ENCODE assay signal across 14 cellular contexts in the genomic region with DNA sequence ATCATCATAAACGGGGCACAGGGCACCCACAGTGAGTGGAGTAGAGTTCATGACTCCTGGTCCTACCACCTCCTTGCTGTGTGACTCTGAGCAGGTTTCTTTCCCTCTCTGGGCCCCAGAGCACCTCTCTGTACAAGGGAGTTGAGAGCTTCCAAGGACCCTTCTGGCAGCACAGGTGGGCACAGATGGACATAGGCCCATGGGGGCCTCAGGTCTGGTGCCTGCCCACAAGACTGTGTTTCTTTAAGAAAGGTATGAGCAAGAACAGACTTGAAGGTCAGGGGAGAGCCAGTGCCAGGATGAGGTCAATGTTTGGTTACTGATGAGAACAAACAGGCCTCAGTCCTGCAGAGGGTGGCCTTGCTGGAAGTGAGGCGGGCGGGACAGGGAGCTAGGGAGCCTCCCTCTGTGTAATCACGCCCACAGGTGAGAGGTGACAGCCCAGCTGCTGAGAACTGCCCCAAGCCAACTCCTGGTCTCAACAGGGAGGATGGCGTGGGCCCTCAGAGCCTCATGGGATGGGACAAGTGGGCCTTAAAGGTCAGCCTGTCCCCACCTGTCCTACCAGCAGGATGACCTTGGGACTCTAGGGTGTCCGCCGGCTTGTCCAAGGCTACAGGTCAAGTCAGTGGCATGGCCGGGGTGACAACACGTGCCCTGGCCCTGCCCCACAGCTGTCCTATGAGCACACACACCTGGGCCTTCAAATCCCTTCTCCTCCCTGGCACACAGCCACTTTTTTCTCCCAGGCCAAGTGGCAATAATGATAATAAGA. TPM values are rescaled to one million over a fixed set of nuclear protein-coding genes. Genes with fewer than 3 reads are reported as not detected.
A peak's percentile ranks its signal among the peaks of the same experiment; 100 is the strongest.
DNase-seq lines count a peak whose midpoint lies in the region; ATAC-seq and FAIRE-seq lines count a peak whose summit lies in the region.
"Had no signal": no experiment of that assay in that cellular context is flagged by ENCODE, and none has a peak within 500 bp of the region (broad histone marks: within the 10 kb centered on the region; RNA-seq: fewer than 3 reads in every experiment).

No MANE protein-coding gene starts in this region.

- WGBS in small intestine, 3 donors: 26 to 58% (median 38%) methylated on average over 9 of the region's 9 CpGs

- no peak overlapping the region for H3K4me3 ChIP-seq in small intestine (ENCODE audit: low read depth in 1 of 2, low read length in 2 of 2)
- H3K4me3 ChIP-seq: GM23338, skin epidermis had no signal

- peaks cover 8 to 16% of the 10 kb centered on the region in 2 donors for H3K4me1 ChIP-seq in small intestine (ENCODE audit: control insufficient read depth in 2 of 2, insufficient read depth in 1 of 2, low read depth in 1 of 2, low read length in 1 of 2)

- intact Hi-C loops in left colon (cut with DNase I, micrococcal nuclease): no loop called here
- intact Hi-C loops in head of caudate nucleus (cut with DNase I): no loop called here

- peak overlapping the region; percentile 41 to 87 for H3K27ac ChIP-seq in small intestine (ENCODE audit: low read depth in 1 of 2, low read length in 1 of 2)
- H3K27ac ChIP-seq: HL-60 had no signal

- ATAC-seq in left colon: peak; percentile 76
- ATAC-seq: activated naive CD8-positive, alpha-beta T cell treated with anti-CD3 and anti-CD28 coated beads, Interleukin-2, amount 50 U/mL, for 24 hours; activated T-cell treated with anti-CD3 and anti-CD28 coated beads, Interleukin-2, amount 50 U/mL, for 4 hours; GM23338 had no signal

- no peaks in the 10 kb centered on the region for H3K36me3 ChIP-seq in small intestine (ENCODE audit: control insufficient read depth in 2 of 2, insufficient read depth in 2 of 2, low read length in 2 of 2)

- H3K27me3 ChIP-seq in small intestine (ENCODE audit: control insufficient read depth in 2 of 2, insufficient read depth in 2 of 2, low read length in 2 of 2): no peaks in the 10 kb centered on the region

- no peaks in the 10 kb centered on the region for H3K9me3 ChIP-seq in small intestine (ENCODE audit: control insufficient read depth, low read depth)

- FAIRE-seq in small intestine (lab: Jason Lieb, UNC): no peak

- DNase-seq in HT-29 (ENCODE audit: low spot score) (peak; percentile 59), amniotic epithelial cell (ENCODE audit: low read depth) (peak; percentile 70), left colon (peak; percentile 75 to 81), small intestine (peak; percentile 77), head of caudate nucleus (no peak), OCI-M2 (lab: John Stamatoyannopoulos, UW; ENCODE audit: unreplicated experiment) (no peak), LoVo (ENCODE audit: low spot score) (no peak), iPS-NIHi11 (ENCODE audit: low spot score) (no peak)
- DNase-seq: activated naive CD8-positive, alpha-beta T cell treated with anti-CD3 and anti-CD28 coated beads, Interleukin-2, amount 50 U/mL, for 24 hours; activated T-cell treated with anti-CD3 and anti-CD28 coated beads, Interleukin-2, amount 50 U/mL, for 4 hours; NCI-H526 treated with DMSO at 0.1 percent for 48 hours had no signal

RNA-seq across cellular contexts. Expression of gene CCDC85C, which starts 49.1 kb away (rescaled TPM):
- 23.8 and 30.7 TPM in 2 replicates for total RNA-seq in HT-29 (2014; rRNA removed; shearing (Covaris generic))
- total RNA-seq in left colon: 10 to 100 TPM; 66.3 to 68.1 TPM
- polyA plus RNA-seq in small intestine: 10 to 100 TPM; 17.6 to 42.3 (median 26.8) TPM

Comparison
In these comparisons a context has a peak if more than half of its experiments do, and no peak if none do; other contexts are left out.
1. DNase-seq: peak in HT-29 (single experiment), amniotic epithelial cell (single experiment), left colon (2 of 2) and small intestine (single experiment); none in head of caudate nucleus (0 of 42), OCI-M2 (single experiment), LoVo (single experiment) and iPS-NIHi11 (single experiment).